ENCODE assay signal across 12 cellular contexts in genomic region chr20:21391495-21392298, GRCh38. TPM values are rescaled to one million over a fixed set of nuclear protein-coding genes. Genes with fewer than 3 reads are reported as not detected.
DNase-seq lines count a peak whose midpoint lies in the region; FAIRE-seq and TF ChIP-seq lines count a peak whose summit lies in the region.
"Had no signal": no experiment of that assay in that cellular context is flagged by ENCODE, and none has a peak within 500 bp of the region (broad histone marks: within the 10 kb centered on the region; RNA-seq: fewer than 3 reads in every experiment).

No MANE protein-coding gene starts in this region.

- H3K23ac ChIP-seq in H1 (ENCODE audit: insufficient read length), result no peak overlapping the region

- H2BK5ac ChIP-seq in H1 (ENCODE audit: low read depth, low read length), result no peak overlapping the region

- H2AFZ ChIP-seq in H1 (ENCODE audit: low read length) (0 out of 2 replicates have a peak overlapping the region, but pooled peaks have one; percentile 35), neural cell (ENCODE audit: low read depth, low read length) (no peak overlapping the region)

- H3K4me2 ChIP-seq in H1 (ENCODE audit: insufficient read depth in 1 of 2, low read depth in 2 of 2, low read length in 2 of 2) (peak overlapping the region; percentile 73 to 91), neural cell (ENCODE audit: low read length) (no peak overlapping the region)

- no peaks in the 10 kb centered on the region for H3K9me2 ChIP-seq in neural cell (ENCODE audit: insufficient read depth, low read length)

- CTCF ChIA-PET in H1 (lab: Charles Lee; ENCODE audit: partially characterized antibody), result interaction anchor here (0.7 to 3.3 kb wide), 5 partner anchors 100 to 527 kb away, joined by 3 to 17 read pairs (median 7); no protein-coding TSS in a partner anchor
- CTCF ChIA-PET in activated CD4-positive, alpha-beta T cell treated with anti-CD3 and anti-CD28 coated beads, Interleukin-2, amount 10 ng/mL, durations not matched to agents 7 days and 5 days (lab: Charles Lee), result no interaction called here
- CTCF ChIA-PET in A673 (lab: Charles Lee), result no interaction called here

- H4K20me1 ChIP-seq in H1 (replicated peaks in 1 of 2; ENCODE audit: control insufficient read depth in 1 of 2, insufficient read depth in 2 of 2, low read length in 2 of 2) (peaks cover 0 to 7% of the 10 kb centered on the region in 2 experiments), neural cell (ENCODE audit: insufficient read depth) (no peaks in the 10 kb centered on the region)

- POLR2A ChIA-PET in H1 (lab: Charles Lee; ENCODE audit: partially characterized antibody) (interaction anchor here (0.5 to 1.6 kb wide), 6 partner anchors 29 to 528 kb away, joined by 3 to 6 read pairs (median 4); partner anchors contain the start of gene XRN2), A673 (lab: Charles Lee; ENCODE audit: low non-redundant PET) (no interaction called here)
- POLR2A ChIA-PET in activated CD4-positive, alpha-beta T cell treated with anti-CD3 and anti-CD28 coated beads, Interleukin-2, amount 10 ng/mL, durations not matched to agents 7 days and 5 days (lab: Charles Lee), result no interaction called here

- H2BK12ac ChIP-seq in H1 (ENCODE audit: low read depth, low read length), result no peak overlapping the region

- H3K4me3 ChIP-seq in SK-N-MC (peak overlapping the region; percentile 4; the same call in 1 of the 2 replicates), H1 (ENCODE audit: extremely low read depth in 1 of 4, insufficient read depth in 2 of 4, low read depth in 3 of 4, low read length in 4 of 4) (peak overlapping the region; percentile 19 to 60 (median 28)), neural cell (ENCODE audit: low read length) (no peak overlapping the region), A673 (ENCODE audit: low read depth, low read length, poor library complexity, severe bottlenecking) (no peak overlapping the region)

- H4K91ac ChIP-seq in H1 (replicated peaks; ENCODE audit: insufficient read length, low read length), result no peak overlapping the region

- peaks cover 3% of the 10 kb centered on the region; the same call in 1 of the 2 replicates for H3K23me2 ChIP-seq in H1 (ENCODE audit: low read depth, low read length)

- H3K4ac ChIP-seq in H1 (replicated peaks; ENCODE audit: insufficient read length, low read depth, low read length), result no peak overlapping the region

- 3% methylated on average over 48 of the region's 58 CpGs; no CpG with 5 or more reads in 1 of the 2 experiments for WGBS in H1 (ENCODE audit: extremely low coverage in 1 of 2, insufficient coverage in 1 of 2, insufficient read length in 1 of 2, insufficient replicate concordance in 2 of 2, low coverage in 1 of 2, low lambda C conversion rate in 2 of 2, missing lambda C conversion rate in 1 of 2), 2 experiments

- no peak overlapping the region for H3K56ac ChIP-seq in H1 (replicated peaks; ENCODE audit: insufficient read length, low read depth, low read length)

- H3K36me3 Mint-ChIP-seq in activated CD4-positive, alpha-beta T cell treated with anti-CD3 and anti-CD28 coated beads, Interleukin-2, amount 10 ng/mL, durations not matched to agents 7 days and 5 days (ENCODE audit: low read depth), result peaks cover 39% of the 10 kb centered on the region

- no peaks in the 10 kb centered on the region for H3F3A ChIP-seq in neural cell (ENCODE audit: insufficient read depth, low read length, poor library complexity, severe bottlenecking)

- H2AK5ac ChIP-seq in H1 (ENCODE audit: low read depth, low read length), result no peak overlapping the region

- H3K27me3 Mint-ChIP-seq in activated CD4-positive, alpha-beta T cell treated with anti-CD3 and anti-CD28 coated beads, Interleukin-2, amount 10 ng/mL, durations not matched to agents 7 days and 5 days, result peaks cover 50% of the 10 kb centered on the region

- BruUV-seq in A673 (replicated peaks; lab: Mats Ljungman, UMichigan), result no TSS peak

- H2BK120ac ChIP-seq in H1 (replicated peaks; ENCODE audit: low read depth, low read length), result no peak overlapping the region

- no peak for FAIRE-seq in H1 (lab: Jason Lieb, UNC)
- FAIRE-seq: islet of Langerhans had no signal

- DNase-seq in GM13976 (ENCODE audit: low spot score) (peak; percentile 44), SK-N-MC (ENCODE audit: low read depth, low spot score) (no peak), H1 (ENCODE audit: low read depth in 1 of 2, low spot score in 2 of 2) (peak in 1 of 2 experiments; percentile 70), middle frontal gyrus (ENCODE audit: extremely low spot score, low spot score) (no peak), AG20443 (ENCODE audit: low spot score) (no peak), A673 (ENCODE audit: low spot score) (no peak)
- DNase-seq in activated CD4-positive, alpha-beta T cell treated with anti-CD3 and anti-CD28 coated beads, Interleukin-2, amount 10 ng/mL, durations not matched to agents 7 days and 5 days, result no peak
- DNase-seq: anterior cingulate cortex, SIG-M5 had no signal

- peaks cover 29% of the 10 kb centered on the region for H3K4me1 Mint-ChIP-seq in activated CD4-positive, alpha-beta T cell treated with anti-CD3 and anti-CD28 coated beads, Interleukin-2, amount 10 ng/mL, durations not matched to agents 7 days and 5 days

- H3K27me3 ChIP-seq in H1 (replicated peaks in 1 of 4; ENCODE audit: control insufficient read depth in 3 of 4, extremely low read depth in 1 of 4, insufficient read depth in 3 of 4, low read length in 3 of 4) (peaks cover 34 to 58% (median 48%) of the 10 kb centered on the region in 4 experiments), neural cell (ENCODE audit: insufficient read depth, low read depth, low read length) (peaks cover 66% of the 10 kb centered on the region), A673 (replicated peaks; ENCODE audit: insufficient read depth, low read depth, low read length, poor library complexity) (peaks cover 32% of the 10 kb centered on the region)

- no peak overlapping the region for H2BK20ac ChIP-seq in H1 (ENCODE audit: low read length)

- no peak overlapping the region for H2BK15ac ChIP-seq in H1 (ENCODE audit: low read length)

- TF ChIP-seq CTCF in GM13976 (IDR thresholded peaks at IDR 0.05; ENCODE audit: borderline replicate concordance, control extremely low read depth, extremely low read depth, insufficient read depth, missing control alignments) (no peak), H1 (IDR thresholded peaks at IDR 0.05; ENCODE audit: control extremely low read depth in 1 of 3, insufficient read depth in 1 of 3, low read depth in 1 of 3, low read length in 3 of 3) (no peak), neural cell (IDR thresholded peaks at IDR 0.05; ENCODE audit: poor library complexity, severe bottlenecking) (no peak), A673 (conservative IDR thresholded peaks at IDR 0.05; ENCODE audit: low read depth, low read length) (no peak)

- H3K18ac ChIP-seq in H1 (ENCODE audit: extremely low read depth, low read length), result no peak overlapping the region

- H3K27ac ChIP-seq in SK-N-MC (peak overlapping the region; percentile 94), H1 (ENCODE audit: low read depth, low read length) (no peak overlapping the region), neural cell (ENCODE audit: low read length) (no peak overlapping the region), A673 (ENCODE audit: low read depth, low read length, poor library complexity, severe bottlenecking) (no peak overlapping the region)

- TF ChIP-seq POLR2A in H1 (IDR thresholded peaks at IDR 0.05; ENCODE audit: control extremely low read depth in 1 of 2, low read depth in 2 of 2, low read length in 2 of 2), result no peak

- H4K5ac ChIP-seq in H1 (ENCODE audit: insufficient read length, low read depth, low read length), result no peak overlapping the region

- H3K9ac ChIP-seq in SK-N-MC (ENCODE audit: insufficient read length) (no peak overlapping the region), H1 (replicated peaks in 1 of 4; ENCODE audit: extremely low read depth in 1 of 4, low read depth in 3 of 4, low read length in 3 of 4) (no peak overlapping the region), neural cell (ENCODE audit: low read length) (no peak overlapping the region)

- H4K8ac ChIP-seq in H1 (ENCODE audit: extremely low read depth, insufficient read depth, low read length), result no peak overlapping the region

- no peak overlapping the region for H3K27ac Mint-ChIP-seq in activated CD4-positive, alpha-beta T cell treated with anti-CD3 and anti-CD28 coated beads, Interleukin-2, amount 10 ng/mL, durations not matched to agents 7 days and 5 days

- H3K14ac ChIP-seq in H1 (ENCODE audit: insufficient read length), result no peak overlapping the region

- H3K79me1 ChIP-seq in H1 (ENCODE audit: low read depth, low read length), result no peaks in the 10 kb centered on the region

- no peak overlapping the region for H3K4me3 Mint-ChIP-seq in activated CD4-positive, alpha-beta T cell treated with anti-CD3 and anti-CD28 coated beads, Interleukin-2, amount 10 ng/mL, durations not matched to agents 7 days and 5 days

- in situ Hi-C loops in GM13976 (cut with MboI; ENCODE audit: low sequenced_read_pairs, unreplicated experiment), result no loop called here

- H3K4me1 ChIP-seq in H1 (replicated peaks in 1 of 4; ENCODE audit: control insufficient read depth in 3 of 4, insufficient read depth in 4 of 4, low read length in 3 of 4), result no peaks in the 10 kb centered on the region
- no peaks in the 10 kb centered on the region for H3K4me1 ChIP-seq in A673 (ENCODE audit: insufficient read depth, low read length, poor library complexity, severe bottlenecking)

- no peaks in the 10 kb centered on the region for H3K9me3 Mint-ChIP-seq in activated CD4-positive, alpha-beta T cell treated with anti-CD3 and anti-CD28 coated beads, Interleukin-2, amount 10 ng/mL, durations not matched to agents 7 days and 5 days

- TF ChIP-seq EP300 in H1 (IDR thresholded peaks at IDR 0.05; ENCODE audit: borderline replicate concordance in 1 of 2, low read depth in 2 of 2, low read length in 2 of 2), result no peak
- no peak for TF ChIP-seq EP300 in neural cell (conservative IDR thresholded peaks at IDR 0.05; ENCODE audit: poor library complexity, severe bottlenecking)

- intact Hi-C loops in A673 (cut with micrococcal nuclease; ENCODE audit: unreplicated experiment), result loop anchor here (10.0 kb wide), 1 partner anchor 527 kb away; no protein-coding TSS in a partner anchor

- H3K9me3 ChIP-seq in SK-N-MC (ENCODE audit: low read depth, low read length) (no peaks in the 10 kb centered on the region), H1 (ENCODE audit: insufficient read depth in 2 of 2, low read depth in 1 of 2, low read length in 1 of 2) (peaks cover 0 to 5% of the 10 kb centered on the region in 2 experiments; a peak in 1 of 4 replicates), neural cell (ENCODE audit: low read length) (no peaks in the 10 kb centered on the region), A673 (ENCODE audit: low read depth, low read length, poor library complexity, severe bottlenecking) (no peaks in the 10 kb centered on the region)

- H3K79me2 ChIP-seq in H1 (ENCODE audit: control insufficient read depth in 1 of 2, insufficient read depth in 2 of 2, low read length in 2 of 2) (no peaks in the 10 kb centered on the region), neural cell (replicated peaks; ENCODE audit: insufficient read depth, low read length) (no peaks in the 10 kb centered on the region)

- TF ChIP-seq RAD21 in H1 (IDR thresholded peaks at IDR 0.05 in 1 of 2, conservative IDR thresholded peaks at IDR 0.05 in 1 of 2; ENCODE audit: low read depth in 2 of 2, low read length in 2 of 2), result no peak
- no peak for TF ChIP-seq RAD21 in neural cell (conservative IDR thresholded peaks at IDR 0.05)

- H3K36me3 ChIP-seq in SK-N-MC (ENCODE audit: insufficient read depth, low read length), result peaks cover 36% of the 10 kb centered on the region
- peaks cover 0 to 11% (median 6%) of the 10 kb centered on the region in 4 experiments; a peak in 5 of 8 replicates for H3K36me3 ChIP-seq in H1 (ENCODE audit: control insufficient read depth in 2 of 4, insufficient read depth in 4 of 4, low read length in 3 of 4)
- peaks cover 4% of the 10 kb centered on the region for H3K36me3 ChIP-seq in neural cell (ENCODE audit: insufficient read depth, low read length)
- H3K36me3 ChIP-seq in A673 (ENCODE audit: insufficient read depth, low read length, poor library complexity, severe bottlenecking), result peaks cover 16% of the 10 kb centered on the region

RNA-seq across cellular contexts. Expression of gene NKX2-4, which starts 5.6 kb away (rescaled TPM):
- 0.19 and 0.37 TPM in 2 replicates for total RNA-seq in H1 (2021; fragmentation: NEBNext Ultra II Directional; extraction: Animal tissue kit (Norgen Biotek cat#: 25700))
- polyA plus RNA-seq in H1 (2011; rRNA removed), result 0.12 and 0.19 TPM in 2 replicates
- 0.31 TPM for polyA plus RNA-seq in H1 (2011; cell fraction: cytosol; rRNA removed)
- 0.31 TPM for polyA plus RNA-seq in H1 (2011; cell fraction: nucleus; rRNA removed)
- 0.11 to 0.32 TPM (median 0.15 TPM) in 4 replicates for polyA plus RNA-seq in H1 (2012, experiment 1 of 2)
- 0.09 TPM for polyA plus RNA-seq in H1 (2012, experiment 2 of 2)
- 0.12 TPM for polyA plus RNA-seq in H1 (2013, experiment 1 of 2)
- 0.13 TPM for polyA plus RNA-seq in H1 (2013, experiment 2 of 2)
- not detected in 2 replicates for polyA minus RNA-seq in H1 (2011; rRNA and poly(A)+ RNA removed)
- polyA minus RNA-seq in H1 (2011; cell fraction: cytosol; rRNA and poly(A)+ RNA removed), result not detected
- polyA minus RNA-seq in H1 (2011; cell fraction: nucleus; rRNA and poly(A)+ RNA removed), result not detected
- not detected in 2 replicates for polyA plus RNA-seq in neural cell
- not detected in 2 replicates for polyA minus RNA-seq in neural cell
- not detected for total RNA-seq in activated CD4-positive, alpha-beta T cell treated with anti-CD3 and anti-CD28 coated beads, Interleukin-2, amount 10 ng/mL, durations not matched to agents 7 days and 5 days
- 0.13 TPM in 2 replicates for total RNA-seq in A673 (2021)
- total RNA-seq: NCI-H460 had no signal

Comparison
In these comparisons a context has a peak if more than half of its experiments do, and no peak if none do; other contexts are left out.
1. H3K4me3 ChIP-seq: peak in SK-N-MC (single experiment) and H1 (4 of 4); none in neural cell (single experiment) and A673 (single experiment).